ENCODE assay signal across 8 cellular contexts in genomic region chr10:93916257-93917063, GRCh38. TPM values are rescaled to one million over a fixed set of nuclear protein-coding genes. Genes with fewer than 3 reads are reported as not detected.
DNase-seq lines count a peak whose midpoint lies in the region; ATAC-seq, FAIRE-seq and TF ChIP-seq lines count a peak whose summit lies in the region.

No MANE protein-coding gene starts in this region.

- H4K20me1 ChIP-seq in GM23338 (replicated peaks; ENCODE audit: insufficient read depth): no peaks in the 10 kb centered on the region

- H3K27ac Mint-ChIP-seq in GM23338: no peak overlapping the region

- DNase-seq in A549 (ENCODE audit: low read depth in 1 of 2, low spot score in 1 of 2) (peak; percentile 26 to 58), GM23338 (ENCODE audit: low spot score) (peak; percentile 64), RCC 7860 (ENCODE audit: low spot score) (peak; percentile 56), retinal pigment epithelial cell (ENCODE audit: low read depth) (peak; percentile 60)
- DNase-seq in activated CD4-positive, alpha-beta T cell treated with anti-CD3 and anti-CD28 coated beads for 48 hours: no peak

- H3K36me3 ChIP-seq in GM23338 (ENCODE audit: insufficient read depth) (no peaks in the 10 kb centered on the region), gastroesophageal sphincter (peaks cover 0 to 5% of the 10 kb centered on the region in 2 donors)

- CTCF ChIA-PET in A549 (lab: Yijun Ruan, JAX): interaction anchor here (0.6 to 3.2 kb wide), 77 partner anchors 9 to 527 kb away, joined by 3 to 106 read pairs (median 5); no protein-coding TSS in a partner anchor

- TF ChIP-seq EP300 in A549 (IDR thresholded peaks at IDR 0.05): no peak
- TF ChIP-seq EP300 in gastroesophageal sphincter (IDR thresholded peaks at IDR 0.05): no peak

- H3K27me3 ChIP-seq in GM23338 (ENCODE audit: insufficient read depth) (no peaks in the 10 kb centered on the region), gastroesophageal sphincter (no peaks in the 10 kb centered on the region)

- H3K27ac ChIP-seq in A549 (peak overlapping the region; percentile 21 to 62; a peak in 4 of 6 replicates), GM23338 (ENCODE audit: low read depth) (no peak overlapping the region), gastroesophageal sphincter (peak overlapping the region in 2 of 4 donors; percentile 5 to 24)

- H3K9me3 Mint-ChIP-seq in GM23338: no peaks in the 10 kb centered on the region

- POLR2A ChIA-PET in A549 (lab: Yijun Ruan, JAX): interaction anchor here (0.8 to 1.4 kb wide), 5 partner anchors 122 to 405 kb away, joined by 3 to 4 read pairs (median 3); no protein-coding TSS in a partner anchor

- peaks cover 13% of the 10 kb centered on the region for H3K4me1 Mint-ChIP-seq in GM23338

- no peaks in the 10 kb centered on the region for H3K9me3 ChIP-seq in A549
- no peaks in the 10 kb centered on the region for H3K9me3 ChIP-seq in gastroesophageal sphincter

- H3K27me3 Mint-ChIP-seq in GM23338 (ENCODE audit: insufficient read depth, low read depth, poor library complexity): peaks cover 2% of the 10 kb centered on the region

- TF ChIP-seq RAD21 in A549 (conservative IDR thresholded peaks at IDR 0.05 in 1 of 2, IDR thresholded peaks at IDR 0.05 in 1 of 2): peak; percentile 86 to 91

- H3K9me2 ChIP-seq in GM23338 (ENCODE audit: insufficient read depth): no peaks in the 10 kb centered on the region

- TF ChIP-seq CTCF in A549 (IDR thresholded peaks at IDR 0.05) (peak; percentile 87), GM23338 (conservative IDR thresholded peaks at IDR 0.05; ENCODE audit: low read depth in 2 of 2) (peak; percentile 59 to 71), gastroesophageal sphincter (IDR thresholded peaks at IDR 0.05) (peak; percentile 38 to 69 (median 59)), retinal pigment epithelial cell (conservative IDR thresholded peaks at IDR 0.05; ENCODE audit: low read depth, low read length) (peak; percentile 65)

- 61% methylated on average over 8 of the region's 8 CpGs for WGBS in A549 (ENCODE audit: missing lambda C conversion rate)
- WGBS in gastroesophageal sphincter (ENCODE audit: low coverage in 1 of 2), 2 donors: 19 to 24% methylated on average over 8 of the region's 8 CpGs

- peak; percentile 84 to 91; a peak in 5 of 6 replicates for ATAC-seq in A549
- peak; percentile 73 for ATAC-seq in GM23338
- ATAC-seq in gastroesophageal sphincter: no peak
- no peak for ATAC-seq in GM21515 (IDR thresholded peaks at IDR 0.05; ENCODE audit: unreplicated experiment)
- no peak for ATAC-seq in HG02763 (IDR thresholded peaks at IDR 0.05; ENCODE audit: unreplicated experiment)

- FAIRE-seq in A549 (lab: Jason Lieb, UNC) (peak; percentile 74), RCC 7860 (lab: Jason Lieb, UNC) (peak; percentile 85)

- no peaks in the 10 kb centered on the region for H3F3A ChIP-seq in GM23338 (replicated peaks; ENCODE audit: low read depth)

- peak overlapping the region; percentile 25; the same call in 1 of the 2 replicates for H2AFZ ChIP-seq in GM23338

- TF ChIP-seq POLR2A in A549 (IDR thresholded peaks at IDR 0.05; ENCODE audit: low read length) (no peak), gastroesophageal sphincter (IDR thresholded peaks at IDR 0.05) (no peak)

- H3K4me2 ChIP-seq in A549: peak overlapping the region; percentile 44
- peak overlapping the region; percentile 58 for H3K4me2 ChIP-seq in GM23338

- no peaks in the 10 kb centered on the region for H3K36me3 Mint-ChIP-seq in GM23338 (ENCODE audit: low read depth)

- H3K79me2 ChIP-seq in GM23338 (replicated peaks; ENCODE audit: insufficient read depth): no peaks in the 10 kb centered on the region

- H3K4me3 ChIP-seq in A549 (no peak overlapping the region), GM23338 (peak overlapping the region; percentile 31), gastroesophageal sphincter (no peak overlapping the region), retinal pigment epithelial cell (ENCODE audit: low read length) (peak overlapping the region; percentile 40)

- peak overlapping the region; percentile 61; the same call in 2 of the 3 replicates for H3K4me3 Mint-ChIP-seq in GM23338

- H3K4me1 ChIP-seq in A549 (peaks cover 19% of the 10 kb centered on the region; the same call in 2 of the 3 replicates), GM23338 (ENCODE audit: insufficient read depth) (no peaks in the 10 kb centered on the region), gastroesophageal sphincter (peaks cover 0 to 19% (median 7%) of the 10 kb centered on the region in 3 donors)

TF ChIP-seq in A549, 52 proteins besides CTCF, POLR2A, EP300 and RAD21:
- TF ChIP-seq SMC3 (IDR thresholded peaks at IDR 0.05): peak; percentile 85
- TF ChIP-seq HDAC2 (IDR thresholded peaks at IDR 0.05): no peak
- TF ChIP-seq HEYL (CRISPR knock-in tag; IDR thresholded peaks at IDR 0.05): no peak

TF ChIP-seq in GM23338, 12 proteins besides CTCF, POLR2A, EP300 and RAD21:
- TF ChIP-seq ZNF114 (CRISPR knock-in tag; IDR thresholded peaks at IDR 0.05) (no peak), NANOG (IDR thresholded peaks at IDR 0.05; ENCODE audit: borderline replicate concordance) (no peak), EZH2phosphoT487 (IDR thresholded peaks at IDR 0.05; ENCODE audit: unreplicated experiment) (no peak), JUNB (IDR thresholded peaks at IDR 0.05; ENCODE audit: unreplicated experiment) (no peak), EZH2 (IDR thresholded peaks at IDR 0.05; ENCODE audit: low read depth, unreplicated experiment) (no peak), STAT1 (IDR thresholded peaks at IDR 0.05; ENCODE audit: unreplicated experiment) (no peak), ETS1 (IDR thresholded peaks at IDR 0.05) (no peak), POLR2AphosphoS5 (IDR thresholded peaks at IDR 0.05; ENCODE audit: low read depth) (no peak), ZNF331 (CRISPR knock-in tag; IDR thresholded peaks at IDR 0.05; ENCODE audit: low read depth) (no peak)
- TF ChIP-seq, protein P1, sequence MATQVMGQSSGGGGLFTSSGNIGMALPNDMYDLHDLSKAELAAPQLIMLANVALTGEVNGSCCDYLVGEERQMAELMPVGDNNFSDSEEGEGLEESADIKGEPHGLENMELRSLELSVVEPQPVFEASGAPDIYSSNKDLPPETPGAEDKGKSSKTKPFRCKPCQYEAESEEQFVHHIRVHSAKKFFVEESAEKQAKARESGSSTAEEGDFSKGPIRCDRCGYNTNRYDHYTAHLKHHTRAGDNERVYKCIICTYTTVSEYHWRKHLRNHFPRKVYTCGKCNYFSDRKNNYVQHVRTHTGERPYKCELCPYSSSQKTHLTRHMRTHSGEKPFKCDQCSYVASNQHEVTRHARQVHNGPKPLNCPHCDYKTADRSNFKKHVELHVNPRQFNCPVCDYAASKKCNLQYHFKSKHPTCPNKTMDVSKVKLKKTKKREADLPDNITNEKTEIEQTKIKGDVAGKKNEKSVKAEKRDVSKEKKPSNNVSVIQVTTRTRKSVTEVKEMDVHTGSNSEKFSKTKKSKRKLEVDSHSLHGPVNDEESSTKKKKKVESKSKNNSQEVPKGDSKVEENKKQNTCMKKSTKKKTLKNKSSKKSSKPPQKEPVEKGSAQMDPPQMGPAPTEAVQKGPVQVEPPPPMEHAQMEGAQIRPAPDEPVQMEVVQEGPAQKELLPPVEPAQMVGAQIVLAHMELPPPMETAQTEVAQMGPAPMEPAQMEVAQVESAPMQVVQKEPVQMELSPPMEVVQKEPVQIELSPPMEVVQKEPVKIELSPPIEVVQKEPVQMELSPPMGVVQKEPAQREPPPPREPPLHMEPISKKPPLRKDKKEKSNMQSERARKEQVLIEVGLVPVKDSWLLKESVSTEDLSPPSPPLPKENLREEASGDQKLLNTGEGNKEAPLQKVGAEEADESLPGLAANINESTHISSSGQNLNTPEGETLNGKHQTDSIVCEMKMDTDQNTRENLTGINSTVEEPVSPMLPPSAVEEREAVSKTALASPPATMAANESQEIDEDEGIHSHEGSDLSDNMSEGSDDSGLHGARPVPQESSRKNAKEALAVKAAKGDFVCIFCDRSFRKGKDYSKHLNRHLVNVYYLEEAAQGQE (IDR thresholded peaks at IDR 0.05; ENCODE audit: unreplicated experiment): no peak
TF ChIP-seq in GM23338: peak in this region for 0.

RNA-seq across cellular contexts. Expression of gene SLC35G1, which starts 22.7 kb away (rescaled TPM):
- polyA plus RNA-seq in A549 (2011; rRNA removed) (16.8 and 17.3 TPM in 2 replicates), A549 (2017; fragmentation: RNase III; extraction: RNeasy Plus Mini Kit Qiagen cat#74134 plus additional on column Dnase treatment) (11.9 to 13.0 TPM (median 12.9 TPM) in 3 replicates), GM23338 (2016; fragmentation: Nextera tagmentation; extraction: Ambion mirVana) (3.3 and 4.1 TPM in 2 replicates)
- 7.1 and 9.0 TPM in 2 replicates for polyA plus RNA-seq in A549 (2012; cell fraction: cytosol; rRNA removed)
- 4.0 and 5.4 TPM in 2 replicates for polyA plus RNA-seq in A549 (2012; cell fraction: nucleus; rRNA removed)
- polyA minus RNA-seq in A549 (2011; rRNA and poly(A)+ RNA removed): 6.0 and 7.9 TPM in 2 replicates
- total RNA-seq in GM23338 (2014; rRNA removed; shearing (Covaris generic)): 3.9 and 7.2 TPM in 2 replicates
- total RNA-seq in gastroesophageal sphincter: 1 to 10 TPM; 3.4 to 5.5 (median 4.7) TPM

Comparison
In these comparisons a context has a peak if more than half of its experiments do, and no peak if none do; other contexts are left out.
1. ATAC-seq: peak in A549 (2 of 2) and GM23338 (single experiment); none in gastroesophageal sphincter (single experiment), GM21515 (single experiment) and HG02763 (single experiment).
2. H3K4me3 ChIP-seq: peak in GM23338 (single experiment) and retinal pigment epithelial cell (single experiment); none in A549 (single experiment) and gastroesophageal sphincter (0 of 2).
3. Peak in every context shown above with its lines, with median percentiles within 50 percentile points of each other: CTCF ChIP-seq.